ENCODE assay signal across 9 cellular contexts in the genomic region with DNA sequence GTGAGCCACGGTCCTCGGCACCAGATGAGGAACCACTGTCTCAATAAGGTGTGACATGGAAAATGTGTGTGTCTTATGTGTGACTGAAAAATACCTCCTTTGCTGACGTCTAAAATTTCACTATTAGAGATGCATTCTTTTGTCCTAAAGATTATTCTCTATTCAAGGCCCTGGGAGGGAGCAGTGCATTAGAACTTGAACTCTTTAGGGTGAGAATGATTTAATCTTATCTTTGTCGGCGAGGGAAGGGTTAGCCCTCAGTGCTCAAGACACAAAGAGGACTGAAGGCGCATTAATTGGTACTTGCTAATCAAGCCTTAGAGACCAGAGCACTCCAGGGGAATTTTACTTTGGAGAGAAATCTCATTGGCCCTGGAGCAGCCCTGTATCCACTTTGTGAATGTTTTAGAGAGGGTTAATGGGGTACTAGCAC. TPM values are rescaled to one million over a fixed set of nuclear protein-coding genes. Genes with fewer than 3 reads are reported as not detected.
DNase-seq lines count a peak whose midpoint lies in the region; ATAC-seq and TF ChIP-seq lines count a peak whose summit lies in the region.
"Had no signal": no experiment of that assay in that cellular context is flagged by ENCODE, and none has a peak within 500 bp of the region (broad histone marks: within the 10 kb centered on the region; RNA-seq: fewer than 3 reads in every experiment).

No MANE protein-coding gene starts in this region.

- no peak overlapping the region for H4K5ac ChIP-seq in H9 (ENCODE audit: insufficient read length, low read depth, low read length)

- H3K23me2 ChIP-seq in H9 (ENCODE audit: insufficient read length, low read depth, low read length, poor library complexity, severe bottlenecking), result peaks cover 3% of the 10 kb centered on the region

- H3K4me1 ChIP-seq in H9 (ENCODE audit: insufficient read depth, low read length) (0 out of 2 replicates have a peak, but pooled peaks cover 2% of the 10 kb centered on the region), left ventricle myocardium inferior (peaks cover 50% of the 10 kb centered on the region), skeletal muscle satellite cell (ENCODE audit: control insufficient read depth, insufficient read depth, low read length) (peaks cover 48% of the 10 kb centered on the region)

- intact Hi-C loops in left ventricle myocardium inferior (cut with micrococcal nuclease), result loop anchor here (10.0 kb wide), 1 partner anchor 264 kb away; no protein-coding TSS in a partner anchor

- H4K8ac ChIP-seq in H9 (replicated peaks; ENCODE audit: insufficient read length, low read depth, low read length), result no peak overlapping the region

- H2AFZ ChIP-seq in H9 (ENCODE audit: low read length), result no peak overlapping the region

- no peak overlapping the region for H3K4ac ChIP-seq in H9 (ENCODE audit: low read depth, low read length)

- H3K4me3 ChIP-seq in WI38 (ENCODE audit: low read depth, low read length) (peak overlapping the region; percentile 73), left ventricle myocardium inferior (peak overlapping the region; percentile 78), skeletal muscle satellite cell (ENCODE audit: low read length) (peak overlapping the region; percentile 84)

- H3K9me3 Mint-ChIP-seq in H9, result no peaks in the 10 kb centered on the region

- H2BK20ac ChIP-seq in H9 (ENCODE audit: low read depth, low read length, poor library complexity, severe bottlenecking), result no peak overlapping the region

- no peaks in the 10 kb centered on the region for H3K36me3 Mint-ChIP-seq in H9 (ENCODE audit: insufficient read depth in 1 of 3, low read depth in 3 of 3)

- H3K9ac ChIP-seq in H9 (ENCODE audit: extremely low read depth, insufficient read length, low read length), result no peak overlapping the region
- H3K9ac ChIP-seq in skeletal muscle satellite cell (ENCODE audit: low read depth, low read length), result peak overlapping the region; percentile 94

- H3K27me3 ChIP-seq in H9 (ENCODE audit: insufficient read depth, low read length) (no peaks in the 10 kb centered on the region; the same call in 1 of the 2 replicates), left ventricle myocardium inferior (ENCODE audit: low read depth) (no peaks in the 10 kb centered on the region), skeletal muscle satellite cell (ENCODE audit: control insufficient read depth, insufficient read depth, low read length) (no peaks in the 10 kb centered on the region)

- no peak overlapping the region for H4K91ac ChIP-seq in H9 (ENCODE audit: insufficient read length, low read depth, low read length)

- H3K79me2 ChIP-seq in H9 (ENCODE audit: insufficient read depth, low read length), result no peaks in the 10 kb centered on the region

- H3K4me1 Mint-ChIP-seq in H9, result peaks cover 13 to 15% of the 10 kb centered on the region in 2 experiments

- peak overlapping the region; percentile 66 to 78 for H3K4me3 Mint-ChIP-seq in H9

- WGBS in H9 (ENCODE audit: extremely low coverage, insufficient read length, low lambda C conversion rate), result no CpG with 5 or more reads among the region's 6 CpGs

- no peak overlapping the region for H2BK12ac ChIP-seq in H9 (ENCODE audit: insufficient read length, low read depth, low read length)

- no peak overlapping the region for H3K27ac ChIP-seq in H9 (ENCODE audit: insufficient read length, low read depth, low read length)
- H3K27ac ChIP-seq in left ventricle myocardium inferior (replicated peaks), result peak overlapping the region; percentile 84

- no peak overlapping the region for H2AK5ac ChIP-seq in H9 (ENCODE audit: insufficient read length, low read length)

- no peak overlapping the region for H3K18ac ChIP-seq in H9 (ENCODE audit: insufficient read length, low read depth, low read length)

- peak overlapping the region; percentile 76 for H3K4me2 ChIP-seq in H9 (ENCODE audit: insufficient read depth, insufficient read length, low read length)
- peak overlapping the region; percentile 98 for H3K4me2 ChIP-seq in skeletal muscle satellite cell (ENCODE audit: low read length)

- peaks cover 31% of the 10 kb centered on the region for H3K27me3 Mint-ChIP-seq in H9 (ENCODE audit: low read depth)

- H4K20me1 ChIP-seq in H9 (ENCODE audit: control insufficient read depth, insufficient read depth, insufficient read length), result no peaks in the 10 kb centered on the region

- H2BK15ac ChIP-seq in H9 (ENCODE audit: low read depth, low read length), result no peak overlapping the region

- no peak overlapping the region for H3K14ac ChIP-seq in H9 (ENCODE audit: insufficient read depth, low read length)

- no peaks in the 10 kb centered on the region for H3K79me1 ChIP-seq in H9 (ENCODE audit: insufficient read depth, low read depth, low read length, poor library complexity, severe bottlenecking)

- TF ChIP-seq CTCF in H9 (conservative IDR thresholded peaks at IDR 0.05), result no peak
- no peak for TF ChIP-seq CTCF in WI38 (IDR thresholded peaks at IDR 0.05; ENCODE audit: low read depth, low read length)
- TF ChIP-seq CTCF in left ventricle myocardium inferior (IDR thresholded peaks at IDR 0.05; ENCODE audit: borderline replicate concordance), result no peak

- H3K36me3 ChIP-seq in left ventricle myocardium inferior, result no peaks in the 10 kb centered on the region
- no peaks in the 10 kb centered on the region for H3K36me3 ChIP-seq in skeletal muscle satellite cell (ENCODE audit: insufficient read depth, low read length)

- H3K56ac ChIP-seq in H9 (ENCODE audit: insufficient read length, low read depth, low read length), result no peak overlapping the region

- H2BK120ac ChIP-seq in H9 (ENCODE audit: low read depth, low read length, poor library complexity, severe bottlenecking), result no peak overlapping the region

- no peak overlapping the region for H3K27ac Mint-ChIP-seq in H9

- no peak overlapping the region for H3T11ph ChIP-seq in H9 (ENCODE audit: low read length)

- H3K9me3 ChIP-seq in H9 (ENCODE audit: control insufficient read depth, low read depth, low read length) (no peaks in the 10 kb centered on the region), left ventricle myocardium inferior (replicated peaks) (no peaks in the 10 kb centered on the region), skeletal muscle satellite cell (replicated peaks; ENCODE audit: low read length) (no peaks in the 10 kb centered on the region)

- ATAC-seq in HG03280 (IDR thresholded peaks at IDR 0.05; ENCODE audit: unreplicated experiment), result no peak

- DNase-seq in H9 (no peak), left ventricle myocardium inferior (no peak), H4 (ENCODE audit: low spot score) (no peak), NCI-H1417 treated with DMSO at 0.1 percent for 48 hours (lab: John Stamatoyannopoulos, UW) (no peak)
- DNase-seq in activated CD4-positive, alpha-beta T cell treated with anti-CD3 and anti-CD28 coated beads, Interleukin-2, amount 50 U/mL, for 48 hours, result no peak

- no peak overlapping the region for H2BK5ac ChIP-seq in H9 (ENCODE audit: insufficient read length, low read length)

- no peak overlapping the region for H3K23ac ChIP-seq in H9 (ENCODE audit: insufficient read length, low read depth, low read length)

RNA-seq across cellular contexts. Expression of a gene that starts 29.8 kb away (rescaled TPM):
- not detected in 2 replicates for total RNA-seq in H9 (2021)
- not detected for total RNA-seq in left ventricle myocardium inferior
- total RNA-seq in skeletal muscle satellite cell (2012; rRNA removed), result not detected in 2 replicates
- total RNA-seq in H4 (2014; rRNA removed; shearing (Covaris generic)), result not detected in 2 replicates
- total RNA-seq: temporal lobe had no signal
